In the genomic region with DNA sequence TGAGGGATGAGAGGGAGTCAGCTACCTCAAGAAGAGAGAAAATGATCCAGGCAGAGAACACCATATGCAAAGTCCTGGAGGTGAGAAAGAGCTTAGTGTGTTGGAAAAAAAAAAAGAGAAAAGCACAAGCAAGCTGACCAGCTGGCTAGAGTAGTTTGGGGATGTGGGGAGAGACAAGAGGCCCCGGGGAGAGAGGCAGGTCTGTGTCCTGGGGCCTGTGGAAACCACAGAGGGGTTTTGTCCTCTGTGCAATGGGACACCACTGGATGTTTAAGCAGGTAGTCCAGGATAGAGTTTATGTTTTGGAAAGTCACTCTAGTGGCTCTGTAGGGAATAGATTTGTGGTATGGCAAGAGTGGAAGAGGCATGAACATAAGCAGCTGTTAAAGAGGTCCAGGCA, we compare ENCODE assay signal across 19 cellular contexts. TPM values are rescaled to one million over a fixed set of nuclear protein-coding genes. Genes with fewer than 3 reads are reported as not detected.
DNase-seq lines count a peak whose midpoint lies in the region; ATAC-seq and TF ChIP-seq lines count a peak whose summit lies in the region.
"Had no signal": no experiment of that assay in that cellular context is flagged by ENCODE, and none has a peak within 500 bp of the region (broad histone marks: within the 10 kb centered on the region; RNA-seq: fewer than 3 reads in every experiment).

No MANE protein-coding gene starts in this region.

- no peak for TF ChIP-seq EP300 in gastroesophageal sphincter (IDR thresholded peaks at IDR 0.05)

- peaks cover 15% of the 10 kb centered on the region for H3K27me3 Mint-ChIP-seq in activated CD4-positive, alpha-beta memory T cell treated with anti-CD3 and anti-CD28 coated beads for 36 hours

- no peak for TF ChIP-seq POLR2A in NB4 (IDR thresholded peaks at IDR 0.05; ENCODE audit: extremely low read depth, insufficient read length)
- TF ChIP-seq POLR2A in gastroesophageal sphincter (IDR thresholded peaks at IDR 0.05) = no peak

- H3K4me1 ChIP-seq in gastroesophageal sphincter (peaks cover 0 to 27% (median 18%) of the 10 kb centered on the region in 3 donors), skeletal muscle tissue (ENCODE audit: control insufficient read depth in 3 of 3, insufficient read depth in 3 of 3, low read length in 3 of 3) (peaks cover 22 to 72% (median 40%) of the 10 kb centered on the region in 3 donors)
- H3K4me1 ChIP-seq: body of pancreas had no signal

- H3K36me3 Mint-ChIP-seq in activated CD4-positive, alpha-beta memory T cell treated with anti-CD3 and anti-CD28 coated beads for 36 hours = no peaks in the 10 kb centered on the region

- 73 to 100% methylated on average over 1 of the region's 1 CpG for WGBS in gastroesophageal sphincter (ENCODE audit: low coverage in 1 of 2), 2 donors

- H3K36me3 ChIP-seq in gastroesophageal sphincter (no peaks in the 10 kb centered on the region), skeletal muscle tissue (ENCODE audit: control insufficient read depth in 3 of 3, insufficient read depth in 3 of 3, low read length in 3 of 3) (no peaks in the 10 kb centered on the region)

- H3K9ac ChIP-seq in skeletal muscle tissue (ENCODE audit: low read depth in 1 of 3, low read length in 3 of 3) = no peak overlapping the region
- H3K9ac ChIP-seq: SK-N-SH had no signal

- H3K9me3 ChIP-seq in AG04450 (ENCODE audit: control insufficient read depth, insufficient read depth, low read length) = peaks cover 3% of the 10 kb centered on the region; the same call in 1 of the 2 replicates
- H3K9me3 ChIP-seq in gastroesophageal sphincter = no peaks in the 10 kb centered on the region
- no peaks in the 10 kb centered on the region for H3K9me3 ChIP-seq in skeletal muscle tissue (ENCODE audit: control insufficient read depth in 3 of 3, low read length in 3 of 3)
- H3K9me3 ChIP-seq: body of pancreas, SK-N-SH had no signal

- no peak overlapping the region for H3K4me3 Mint-ChIP-seq in activated CD4-positive, alpha-beta memory T cell treated with anti-CD3 and anti-CD28 coated beads for 36 hours

- TF ChIP-seq CTCF in AG04450 (IDR thresholded peaks at IDR 0.05; ENCODE audit: low read depth, low read length) (no peak), NB4 (IDR thresholded peaks at IDR 0.05; ENCODE audit: low read depth, low read length) (no peak), gastroesophageal sphincter (IDR thresholded peaks at IDR 0.05) (no peak)

- H3K9me3 Mint-ChIP-seq in activated CD4-positive, alpha-beta memory T cell treated with anti-CD3 and anti-CD28 coated beads for 36 hours = no peaks in the 10 kb centered on the region

- POLR2A ChIA-PET in AG04450 (lab: Yijun Ruan, JAX) = no interaction called here
- POLR2A ChIA-PET in activated CD4-positive, alpha-beta memory T cell treated with anti-CD3 and anti-CD28 coated beads for 36 hours (lab: Charles Lee) = no interaction called here

- ATAC-seq in gastroesophageal sphincter (no peak), HG02642 (IDR thresholded peaks at IDR 0.05; ENCODE audit: poor library complexity, unreplicated experiment) (no peak)

- H3K27ac ChIP-seq in AG04450 (ENCODE audit: low read depth, low read length) (peak overlapping the region; percentile 92), gastroesophageal sphincter (peak overlapping the region in 3 of 4 donors; percentile 62 to 71 (median 70)), skeletal muscle tissue (ENCODE audit: low read depth, low read length) (peak overlapping the region; percentile 68)

- H3K27me3 ChIP-seq in AG04450 (ENCODE audit: control insufficient read depth, insufficient read depth, low read length) = no peaks in the 10 kb centered on the region
- H3K27me3 ChIP-seq in gastroesophageal sphincter = no peaks in the 10 kb centered on the region
- no peaks in the 10 kb centered on the region for H3K27me3 ChIP-seq in skeletal muscle tissue (ENCODE audit: control insufficient read depth in 3 of 3, insufficient read depth in 3 of 3, low read length in 3 of 3)
- H3K27me3 ChIP-seq: body of pancreas had no signal

- CTCF ChIA-PET in AG04450 (lab: Charles Lee) = interaction anchor here (0.6 to 2.1 kb wide), 7 partner anchors 10 to 161 kb away, joined by 3 to 9 read pairs (median 4); no protein-coding TSS in a partner anchor
- CTCF ChIA-PET in activated CD4-positive, alpha-beta memory T cell treated with anti-CD3 and anti-CD28 coated beads for 36 hours (lab: Charles Lee) = interaction anchor here (1.8 kb wide), 1 partner anchor 15 kb away, joined by 4 read pairs; no protein-coding TSS in a partner anchor

- H3K4me3 ChIP-seq in AG04450 (ENCODE audit: low read depth, low read length) (no peak overlapping the region), NB4 (ENCODE audit: low read depth, low read length) (no peak overlapping the region), gastroesophageal sphincter (no peak overlapping the region), skeletal muscle tissue (ENCODE audit: low read length in 3 of 3) (no peak overlapping the region)
- H3K4me3 ChIP-seq: body of pancreas had no signal

- DNase-seq in AG04450 (ENCODE audit: low read depth, low spot score) (no peak), NB4 (ENCODE audit: low read depth) (peak; percentile 63), SW 1271 (lab: John Stamatoyannopoulos, UW) (no peak)
- DNase-seq in activated CD4-positive, alpha-beta memory T cell treated with anti-CD3 and anti-CD28 coated beads for 36 hours = no peak
- no peak for DNase-seq in activated CD4-positive, CD25-positive, alpha-beta regulatory T cell treated with anti-CD3 and anti-CD28 coated beads, Interleukin-2, amount 50 U/mL, for 72 hours
- DNase-seq: activated CD4-positive, alpha-beta T cell treated with anti-CD3 and anti-CD28 coated beads, Interleukin-2, amount 50 U/mL, for 4 hours; activated naive CD4-positive, alpha-beta T cell treated with anti-CD3 and anti-CD28 coated beads, Interleukin-2, amount 50 U/mL, for 16 hours; activated T-cell treated with anti-CD3 and anti-CD28 coated beads, Interleukin-2, amount 50 U/mL, for 1 hour; body of pancreas; dermis blood vessel endothelial cell; NCI-H1694; NCI-H345; SK-N-SH; trophoblast cell had no signal

- H3K4me1 Mint-ChIP-seq in activated CD4-positive, alpha-beta memory T cell treated with anti-CD3 and anti-CD28 coated beads for 36 hours (ENCODE audit: low read depth) = no peaks in the 10 kb centered on the region

- H3K27ac Mint-ChIP-seq in activated CD4-positive, alpha-beta memory T cell treated with anti-CD3 and anti-CD28 coated beads for 36 hours = no peak overlapping the region

- intact Hi-C loops in activated CD4-positive, alpha-beta memory T cell treated with anti-CD3 and anti-CD28 coated beads for 36 hours (cut with micrococcal nuclease) = no loop called here

RNA-seq across cellular contexts. Expression of a gene that starts 14.4 kb away (rescaled TPM):
- polyA plus RNA-seq in AG04450 (2011; rRNA removed) = 6.4 and 8.9 TPM in 2 replicates
- polyA minus RNA-seq in AG04450 (2011; rRNA and poly(A)+ RNA removed) = 2.3 and 3.4 TPM in 2 replicates
- 1 to 10 TPM in 3 of 4 donors, not detected in 1; 3.4 to 5.4 (median 5.0) TPM for total RNA-seq in gastroesophageal sphincter
- 1.0 TPM for total RNA-seq in skeletal muscle tissue
- total RNA-seq in activated CD4-positive, alpha-beta memory T cell treated with anti-CD3 and anti-CD28 coated beads for 36 hours = not detected
- polyA plus RNA-seq: SK-N-SH had no signal

RNA-seq across cellular contexts. Expression of a gene that starts 25.3 kb away (rescaled TPM):
- 0.04 and 0.09 TPM in 2 replicates for polyA plus RNA-seq in AG04450 (2011; rRNA removed)
- 0.13 TPM in 1 of 2 replicates, not detected in the other for polyA minus RNA-seq in AG04450 (2011; rRNA and poly(A)+ RNA removed)
- not detected for total RNA-seq in gastroesophageal sphincter
- 27.7 TPM for total RNA-seq in skeletal muscle tissue
- not detected for total RNA-seq in activated CD4-positive, alpha-beta memory T cell treated with anti-CD3 and anti-CD28 coated beads for 36 hours
- total RNA-seq: body of pancreas, dermis blood vessel endothelial cell, epithelial cell of proximal tubule, lower leg skin had no signal

RNA-seq across cellular contexts. Expression of a gene that starts 28.6 kb away (rescaled TPM):
- polyA plus RNA-seq in AG04450 (2011; rRNA removed) = not detected in 2 replicates
- polyA minus RNA-seq in AG04450 (2011; rRNA and poly(A)+ RNA removed) = not detected in 2 replicates
- total RNA-seq in gastroesophageal sphincter (under 1 TPM in 2 of 4 donors, not detected in 2; 0.13 to 0.16 TPM), skeletal muscle tissue (under 0.01 TPM)
- total RNA-seq in activated CD4-positive, alpha-beta memory T cell treated with anti-CD3 and anti-CD28 coated beads for 36 hours = under 1 TPM; 0.19 to 0.53 TPM
- total RNA-seq: epithelial cell of proximal tubule had no signal
- polyA plus RNA-seq: SK-N-SH had no signal

Comparison
In these comparisons a context has a peak if more than half of its experiments do, and no peak if none do; other contexts are left out.
1. RNA of a gene that starts 25.3 kb away (total RNA-seq): 27.7 TPM in skeletal muscle tissue (single experiment); not detected in gastroesophageal sphincter and not detected in activated CD4-positive, alpha-beta memory T cell treated with anti-CD3 and anti-CD28 coated beads for 36 hours; every median in the first group is over 10 times any median in the second.
2. Peak in every context shown above with its lines, with median percentiles within 50 percentile points of each other: H3K27ac ChIP-seq.